ENCODE assay signal across 8 cellular contexts in genomic region chr2:152635635-152636298, GRCh38.
DNase-seq lines count a peak whose midpoint lies in the region; ATAC-seq and TF ChIP-seq lines count a peak whose summit lies in the region.

No MANE protein-coding gene starts in this region.

- no peaks in the 10 kb centered on the region for H3K9me2 ChIP-seq in hepatocyte (replicated peaks; ENCODE audit: insufficient read depth)

- CTCF ChIA-PET in T-cell (lab: Charles Lee) = interaction anchor here (0.6 to 3.8 kb wide), 16 partner anchors 12 to 610 kb away, joined by 3 to 30 read pairs (median 4); partner anchors contain the start of gene STAM2 (in 2 of the 2)

- no peak overlapping the region for H3K4me3 Mint-ChIP-seq in CD4-positive, CD25-positive, alpha-beta regulatory T cell
- H3K4me3 Mint-ChIP-seq in T-cell = no peak overlapping the region

- no peaks in the 10 kb centered on the region for H3K9me3 ChIP-seq in CD4-positive, CD25-positive, alpha-beta regulatory T cell (ENCODE audit: control insufficient read depth in 2 of 2, low read length in 2 of 2)
- H3K9me3 ChIP-seq in hepatocyte (ENCODE audit: low read depth) = no peaks in the 10 kb centered on the region

- H3K27me3 ChIP-seq in CD4-positive, CD25-positive, alpha-beta regulatory T cell (ENCODE audit: control insufficient read depth, insufficient read depth, low read length) = no peaks in the 10 kb centered on the region
- no peaks in the 10 kb centered on the region for H3K27me3 ChIP-seq in hepatocyte

- no peak overlapping the region for H3K4me2 ChIP-seq in hepatocyte

- H2AFZ ChIP-seq in hepatocyte = no peak overlapping the region

- H3K4me3 ChIP-seq in CD4-positive, CD25-positive, alpha-beta regulatory T cell (ENCODE audit: low read depth, low read length) = no peak overlapping the region
- no peak overlapping the region for H3K4me3 ChIP-seq in hepatocyte

- ATAC-seq in CD4-positive, CD25-positive, alpha-beta regulatory T cell (ENCODE audit: low read depth in 2 of 2) = peak; percentile 50 to 60
- ATAC-seq in GM19463 (IDR thresholded peaks at IDR 0.05; ENCODE audit: unreplicated experiment) (peak; percentile 70), T-cell (replicated peaks in 1 of 4) (peak in 3 of 4 experiments; percentile 15 to 69 (median 53))

- H3K27ac ChIP-seq in CD4-positive, CD25-positive, alpha-beta regulatory T cell (ENCODE audit: insufficient read depth, low read length, poor library complexity, severe bottlenecking) = no peak overlapping the region
- H3K27ac ChIP-seq in hepatocyte = no peak overlapping the region

- H3K27ac Mint-ChIP-seq in CD4-positive, CD25-positive, alpha-beta regulatory T cell = no peak overlapping the region
- H3K27ac Mint-ChIP-seq in T-cell = no peak overlapping the region

- POLR2A ChIA-PET in T-cell (lab: Charles Lee) = no interaction called here

- peaks cover 0 to 4% (median under 1%) of the 10 kb centered on the region in 4 donors for H3K4me1 Mint-ChIP-seq in CD4-positive, CD25-positive, alpha-beta regulatory T cell
- H3K4me1 Mint-ChIP-seq in T-cell = peaks cover 2 to 5% (median 5%) of the 10 kb centered on the region in 3 donors

- 27% methylated on average over 5 of the region's 5 CpGs for WGBS in hepatocyte (ENCODE audit: low lambda C conversion rate, missing lambda C conversion rate)

- H3K36me3 ChIP-seq in CD4-positive, CD25-positive, alpha-beta regulatory T cell (ENCODE audit: control insufficient read depth, insufficient read depth, low read length) = no peaks in the 10 kb centered on the region
- no peaks in the 10 kb centered on the region for H3K36me3 ChIP-seq in hepatocyte (replicated peaks; ENCODE audit: insufficient read depth, low read depth)

- H3K4me1 ChIP-seq in CD4-positive, CD25-positive, alpha-beta regulatory T cell (ENCODE audit: control insufficient read depth, insufficient read depth, low read length, poor library complexity, severe bottlenecking) = no peaks in the 10 kb centered on the region
- no peaks in the 10 kb centered on the region for H3K4me1 ChIP-seq in hepatocyte (ENCODE audit: insufficient read depth)

- TF ChIP-seq CTCF in hepatocyte (IDR thresholded peaks at IDR 0.05; ENCODE audit: poor library complexity) = peak; percentile 86

- H3K36me3 Mint-ChIP-seq in CD4-positive, CD25-positive, alpha-beta regulatory T cell = no peaks in the 10 kb centered on the region
- no peaks in the 10 kb centered on the region for H3K36me3 Mint-ChIP-seq in T-cell

- no peaks in the 10 kb centered on the region for H3K9me3 Mint-ChIP-seq in CD4-positive, CD25-positive, alpha-beta regulatory T cell
- no peaks in the 10 kb centered on the region for H3K9me3 Mint-ChIP-seq in T-cell

- H4K20me1 ChIP-seq in hepatocyte (ENCODE audit: insufficient read depth, poor library complexity, severe bottlenecking) = no peaks in the 10 kb centered on the region

- peaks cover 5% of the 10 kb centered on the region for H3K27me3 Mint-ChIP-seq in CD4-positive, CD25-positive, alpha-beta regulatory T cell
- no peaks in the 10 kb centered on the region for H3K27me3 Mint-ChIP-seq in T-cell

- no peaks in the 10 kb centered on the region for H3K79me2 ChIP-seq in hepatocyte

- DNase-seq in CD4-positive, CD25-positive, alpha-beta regulatory T cell = peak; percentile 42 to 61 (median 47)
- DNase-seq in LoVo (ENCODE audit: low spot score) (peak; percentile 42), T-cell (peak in 32 of 34 experiments; percentile 12 to 62 (median 44)), amniotic stem cell (lab: John Stamatoyannopoulos, UW) (peak; percentile 28), hepatocyte (ENCODE audit: low spot score) (peak; percentile 69), NCI-H128 (lab: John Stamatoyannopoulos, UW; ENCODE audit: unreplicated experiment) (no peak)
- DNase-seq in stimulated activated CD4-positive, alpha-beta T cell treated with anti-CD3 and anti-CD28 coated beads, Interleukin-12 subunit alpha, Interleukin-12 subunit beta, amount 100 ng/mL, for 24 hours (ENCODE audit: low read depth in 2 of 2) = peak; percentile 38 to 63
